ENCODE assay signal across 1 cellular context in the genomic region with DNA sequence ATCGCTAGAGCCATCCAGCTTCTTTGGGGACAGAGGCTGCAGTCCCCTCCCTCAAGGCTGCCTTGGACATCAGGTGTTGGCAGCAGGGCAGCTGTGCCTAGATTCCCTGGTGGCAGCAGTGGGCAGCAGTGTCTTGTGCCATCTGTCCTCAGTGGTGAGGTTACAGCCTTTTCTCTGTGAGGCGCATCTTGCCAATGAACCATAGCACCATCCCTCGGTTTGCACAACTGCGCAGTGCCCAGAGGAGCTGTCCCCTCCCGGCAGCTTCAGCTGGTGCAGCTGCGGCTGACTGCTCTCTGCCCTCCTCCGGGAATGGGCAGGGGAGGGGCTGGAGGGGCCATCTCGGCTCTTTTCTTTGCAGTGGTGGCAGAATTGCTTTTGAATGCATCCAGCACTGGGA.
TF ChIP-seq lines count a peak whose summit lies in the region.

No MANE protein-coding gene starts in this region.

TF ChIP-seq in GM23338, 12 proteins besides CTCF, POLR2A, EP300 and RAD21 (continued from another document):
- TF ChIP-seq, protein P1, sequence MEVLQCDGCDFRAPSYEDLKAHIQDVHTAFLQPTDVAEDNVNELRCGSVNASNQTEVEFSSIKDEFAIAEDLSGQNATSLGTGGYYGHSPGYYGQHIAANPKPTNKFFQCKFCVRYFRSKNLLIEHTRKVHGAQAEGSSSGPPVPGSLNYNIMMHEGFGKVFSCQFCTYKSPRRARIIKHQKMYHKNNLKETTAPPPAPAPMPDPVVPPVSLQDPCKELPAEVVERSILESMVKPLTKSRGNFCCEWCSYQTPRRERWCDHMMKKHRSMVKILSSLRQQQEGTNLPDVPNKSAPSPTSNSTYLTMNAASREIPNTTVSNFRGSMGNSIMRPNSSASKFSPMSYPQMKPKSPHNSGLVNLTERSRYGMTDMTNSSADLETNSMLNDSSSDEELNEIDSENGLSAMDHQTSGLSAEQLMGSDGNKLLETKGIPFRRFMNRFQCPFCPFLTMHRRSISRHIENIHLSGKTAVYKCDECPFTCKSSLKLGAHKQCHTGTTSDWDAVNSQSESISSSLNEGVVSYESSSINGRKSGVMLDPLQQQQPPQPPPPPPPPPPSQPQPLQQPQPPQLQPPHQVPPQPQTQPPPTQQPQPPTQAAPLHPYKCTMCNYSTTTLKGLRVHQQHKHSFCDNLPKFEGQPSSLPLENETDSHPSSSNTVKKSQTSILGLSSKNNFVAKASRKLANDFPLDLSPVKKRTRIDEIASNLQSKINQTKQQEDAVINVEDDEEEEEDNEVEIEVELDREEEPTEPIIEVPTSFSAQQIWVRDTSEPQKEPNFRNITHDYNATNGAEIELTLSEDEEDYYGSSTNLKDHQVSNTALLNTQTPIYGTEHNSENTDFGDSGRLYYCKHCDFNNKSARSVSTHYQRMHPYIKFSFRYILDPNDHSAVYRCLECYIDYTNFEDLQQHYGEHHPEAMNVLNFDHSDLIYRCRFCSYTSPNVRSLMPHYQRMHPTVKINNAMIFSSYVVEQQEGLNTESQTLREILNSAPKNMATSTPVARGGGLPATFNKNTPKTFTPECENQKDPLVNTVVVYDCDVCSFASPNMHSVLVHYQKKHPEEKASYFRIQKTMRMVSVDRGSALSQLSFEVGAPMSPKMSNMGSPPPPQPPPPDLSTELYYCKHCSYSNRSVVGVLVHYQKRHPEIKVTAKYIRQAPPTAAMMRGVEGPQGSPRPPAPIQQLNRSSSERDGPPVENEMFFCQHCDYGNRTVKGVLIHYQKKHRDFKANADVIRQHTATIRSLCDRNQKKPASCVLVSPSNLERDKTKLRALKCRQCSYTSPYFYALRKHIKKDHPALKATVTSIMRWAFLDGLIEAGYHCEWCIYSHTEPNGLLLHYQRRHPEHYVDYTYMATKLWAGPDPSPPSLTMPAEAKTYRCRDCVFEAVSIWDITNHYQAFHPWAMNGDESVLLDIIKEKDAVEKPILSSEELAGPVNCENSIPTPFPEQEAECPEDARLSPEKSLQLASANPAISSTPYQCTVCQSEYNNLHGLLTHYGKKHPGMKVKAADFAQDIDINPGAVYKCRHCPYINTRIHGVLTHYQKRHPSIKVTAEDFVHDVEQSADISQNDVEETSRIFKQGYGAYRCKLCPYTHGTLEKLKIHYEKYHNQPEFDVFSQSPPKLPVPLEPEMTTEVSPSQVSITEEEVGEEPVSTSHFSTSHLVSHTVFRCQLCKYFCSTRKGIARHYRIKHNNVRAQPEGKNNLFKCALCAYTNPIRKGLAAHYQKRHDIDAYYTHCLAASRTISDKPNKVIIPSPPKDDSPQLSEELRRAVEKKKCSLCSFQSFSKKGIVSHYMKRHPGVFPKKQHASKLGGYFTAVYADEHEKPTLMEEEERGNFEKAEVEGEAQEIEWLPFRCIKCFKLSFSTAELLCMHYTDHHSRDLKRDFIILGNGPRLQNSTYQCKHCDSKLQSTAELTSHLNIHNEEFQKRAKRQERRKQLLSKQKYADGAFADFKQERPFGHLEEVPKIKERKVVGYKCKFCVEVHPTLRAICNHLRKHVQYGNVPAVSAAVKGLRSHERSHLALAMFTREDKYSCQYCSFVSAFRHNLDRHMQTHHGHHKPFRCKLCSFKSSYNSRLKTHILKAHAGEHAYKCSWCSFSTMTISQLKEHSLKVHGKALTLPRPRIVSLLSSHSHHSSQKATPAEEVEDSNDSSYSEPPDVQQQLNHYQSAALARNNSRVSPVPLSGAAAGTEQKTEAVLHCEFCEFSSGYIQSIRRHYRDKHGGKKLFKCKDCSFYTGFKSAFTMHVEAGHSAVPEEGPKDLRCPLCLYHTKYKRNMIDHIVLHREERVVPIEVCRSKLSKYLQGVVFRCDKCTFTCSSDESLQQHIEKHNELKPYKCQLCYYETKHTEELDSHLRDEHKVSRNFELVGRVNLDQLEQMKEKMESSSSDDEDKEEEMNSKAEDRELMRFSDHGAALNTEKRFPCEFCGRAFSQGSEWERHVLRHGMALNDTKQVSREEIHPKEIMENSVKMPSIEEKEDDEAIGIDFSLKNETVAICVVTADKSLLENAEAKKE (CRISPR knock-in tag; IDR thresholded peaks at IDR 0.05) = no peak
- TF ChIP-seq ZNF331 (CRISPR knock-in tag; IDR thresholded peaks at IDR 0.05; ENCODE audit: low read depth) (no peak), ZNF114 (CRISPR knock-in tag; IDR thresholded peaks at IDR 0.05) (no peak), EZH2 (IDR thresholded peaks at IDR 0.05; ENCODE audit: low read depth, unreplicated experiment) (no peak), POLR2AphosphoS5 (IDR thresholded peaks at IDR 0.05; ENCODE audit: low read depth) (no peak), JUNB (IDR thresholded peaks at IDR 0.05; ENCODE audit: unreplicated experiment) (no peak), EZH2phosphoT487 (IDR thresholded peaks at IDR 0.05; ENCODE audit: unreplicated experiment) (no peak), REST (IDR thresholded peaks at IDR 0.05; ENCODE audit: unreplicated experiment) (no peak), CREB1 (CRISPR knock-in tag; IDR thresholded peaks at IDR 0.05; ENCODE audit: low read depth) (no peak), ETS1 (IDR thresholded peaks at IDR 0.05) (no peak)
